Comparison of ENCODE assay signal across 21 cellular contexts in genomic region chr12:15801770-15802393, GRCh38. TPM values are rescaled to one million over a fixed set of nuclear protein-coding genes. Genes with fewer than 3 reads are reported as not detected.
DNase-seq lines count a peak whose midpoint lies in the region; ATAC-seq and TF ChIP-seq lines count a peak whose summit lies in the region.
"Had no signal": no experiment of that assay in that cellular context is flagged by ENCODE, and none has a peak within 500 bp of the region (broad histone marks: within the 10 kb centered on the region; RNA-seq: fewer than 3 reads in every experiment).

No MANE protein-coding gene starts in this region.

- H3K27ac ChIP-seq in VCaP, result peak overlapping the region; percentile 29
- H3K27ac ChIP-seq: dorsolateral prefrontal cortex, prostate gland had no signal

- DNase-seq in DMS79 treated with DMSO at 0.1 percent for 48 hours (lab: John Stamatoyannopoulos, UW) (peak; percentile 56), LoVo (ENCODE audit: low spot score) (peak; percentile 65), left colon (no peak), GM10266 (ENCODE audit: extremely low spot score) (no peak), Kasumi-1 (lab: John Stamatoyannopoulos, UW) (no peak)
- DNase-seq: activated CD4-positive, alpha-beta T cell treated with anti-CD3 and anti-CD28 coated beads for 1 hour; activated naive CD4-positive, alpha-beta T cell treated with anti-CD3 and anti-CD28 coated beads, Interleukin-2, amount 10 ng/mL, durations not matched to agents 7 days and 5 days; activated T-cell treated with anti-CD3 and anti-CD28 coated beads, Interleukin-2, amount 50 U/mL, for 72 hours; dorsolateral prefrontal cortex; erythroblast; left cardiac atrium; NCI-H1105 treated with DMSO at 0.1 percent for 48 hours; NCI-H2107; NCI-H524; stimulated activated CD4-positive, alpha-beta T cell treated with anti-CD3 and anti-CD28 coated beads, Interleukin-2, amount 100 ng/mL, for 48 hours; stimulated activated naive CD4-positive, alpha-beta T cell treated with Interleukin-2 at 50 U/mL for 16 hours; SW 1271 had no signal

- ATAC-seq in left colon (peak; percentile 93), HG02973 (IDR thresholded peaks at IDR 0.05; ENCODE audit: unreplicated experiment) (no peak), GM21576 (IDR thresholded peaks at IDR 0.05; ENCODE audit: unreplicated experiment) (no peak)
- ATAC-seq: activated T-cell treated with anti-CD3 and anti-CD28 coated beads, Interleukin-2, amount 50 U/mL, for 72 hours; left cardiac atrium had no signal

- TF ChIP-seq CTCF in VCaP (conservative IDR thresholded peaks at IDR 0.05), result no peak
- no peak for TF ChIP-seq CTCF in GM10266 (IDR thresholded peaks at IDR 0.05; ENCODE audit: control insufficient read depth, insufficient read depth, low read depth, missing control alignments)

- intact Hi-C loops in left colon (cut with DNase I, micrococcal nuclease), result no loop called here

RNA-seq across cellular contexts. Expression of gene EPS8, which starts 12.7 kb away (rescaled TPM):
- total RNA-seq in left colon, result 100 to 1,000 TPM; 121 to 183 TPM

Comparison
In these comparisons a context has a peak if more than half of its experiments do, and no peak if none do; other contexts are left out.
1. DNase-seq: peak in DMS79 treated with DMSO at 0.1 percent for 48 hours (single experiment) and LoVo (single experiment); none in left colon (0 of 2), GM10266 (single experiment) and Kasumi-1 (0 of 2).